ENCODE assay signal across 9 cellular contexts in genomic region chr22:38056969-38057841, GRCh38. TPM values are rescaled to one million over a fixed set of nuclear protein-coding genes. Genes with fewer than 3 reads are reported as not detected.
DNase-seq lines count a peak whose midpoint lies in the region; ATAC-seq, FAIRE-seq and TF ChIP-seq lines count a peak whose summit lies in the region.
"Had no signal": no experiment of that assay in that cellular context is flagged by ENCODE, and none has a peak within 500 bp of the region (broad histone marks: within the 10 kb centered on the region; RNA-seq: fewer than 3 reads in every experiment).

Gene PICK1, plus strand, starts transcription at chr22:38057404. Its CDS starts 406 bp downstream, at chr22:38057810.

- no peak within 1 kb of the TSS for H2BK12ac ChIP-seq in H9 (ENCODE audit: insufficient read length, low read depth, low read length)

- no peak within 1 kb of the TSS for H2BK20ac ChIP-seq in H9 (ENCODE audit: low read depth, low read length, poor library complexity, severe bottlenecking)

- H3K36me3 Mint-ChIP-seq in H9 (ENCODE audit: insufficient read depth in 1 of 3, low read depth in 3 of 3) = peaks cover 5 to 28% (median 23%) of the 10 kb centered on the region in 3 experiments; a peak in 6 of 7 replicates
- peaks cover 22% of the 10 kb centered on the region for H3K36me3 Mint-ChIP-seq in activated B cell treated with CpG ODN at 0.5 μM for 24 hours (ENCODE audit: low read depth)

- no peak within 1 kb of the TSS for H3K23ac ChIP-seq in H9 (ENCODE audit: insufficient read length, low read depth, low read length)

- H4K91ac ChIP-seq in H9 (ENCODE audit: insufficient read length, low read depth, low read length) = no peak within 1 kb of the TSS

- no peak within 1 kb of the TSS for H2BK5ac ChIP-seq in H9 (ENCODE audit: insufficient read length, low read length)

- peak within 1 kb of the TSS; percentile 51 to 73 (median 62) for H3K4me3 ChIP-seq in BLaER1 treated with 17β-estradiol and CSF1 and Interleukin-3, amounts not matched to agents 10 nM and 100 nM
- H3K4me3 ChIP-seq in bronchial epithelial cell (ENCODE audit: low read depth, low read length) (peak within 1 kb of the TSS; percentile 60), iPS-20b (ENCODE audit: low read length) (peak within 1 kb of the TSS; percentile 83), skeletal muscle satellite cell (ENCODE audit: low read length) (peak within 1 kb of the TSS; percentile 75)

- no peak within 1 kb of the TSS for H2BK15ac ChIP-seq in H9 (ENCODE audit: low read depth, low read length)

- H3K27me3 Mint-ChIP-seq in H9 (ENCODE audit: low read depth) = peaks cover 14% of the 10 kb centered on the region
- peaks cover 7% of the 10 kb centered on the region for H3K27me3 Mint-ChIP-seq in activated B cell treated with CpG ODN at 0.5 μM for 24 hours

- no peaks in the 10 kb centered on the region for H3K79me2 ChIP-seq in H9 (ENCODE audit: insufficient read depth, low read length)

- POLR2A ChIA-PET in activated B cell treated with CpG ODN at 0.5 μM for 24 hours (lab: Charles Lee) = interaction anchor here (0.6 to 1.3 kb wide), 3 partner anchors 249 to 449 kb away, joined by 3 to 7 read pairs (median 3); partner anchors contain the start of gene GGA1

- H4K20me1 ChIP-seq in BLaER1 treated with 17β-estradiol and CSF1 and Interleukin-3, amounts not matched to agents 10 nM and 100 nM = no peaks in the 10 kb centered on the region
- H4K20me1 ChIP-seq in H9 (ENCODE audit: control insufficient read depth, insufficient read depth, insufficient read length) = no peaks in the 10 kb centered on the region

- DNase-seq in H9 (peak; percentile 94), NCI-H2171 treated with DMSO at 0.1 percent for 48 hours (lab: John Stamatoyannopoulos, UW) (peak; percentile 98), activated B cell treated with CpG ODN at 0.5 μM for 24 hours (peak; percentile 75), bronchial epithelial cell (ENCODE audit: low read depth) (peak; percentile 81)

- H3K56ac ChIP-seq in H9 (ENCODE audit: insufficient read length, low read depth, low read length) = no peak within 1 kb of the TSS

- H3K4me2 ChIP-seq in BLaER1 treated with 17β-estradiol and CSF1 and Interleukin-3, amounts not matched to agents 10 nM and 100 nM = peak within 1 kb of the TSS; percentile 75 to 92 (median 87)
- H3K4me2 ChIP-seq in H9 (ENCODE audit: insufficient read depth, insufficient read length, low read length) = peak within 1 kb of the TSS; percentile 77
- peak within 1 kb of the TSS; percentile 92 for H3K4me2 ChIP-seq in skeletal muscle satellite cell (ENCODE audit: low read length)

- peaks cover 11% of the 10 kb centered on the region for H3K23me2 ChIP-seq in H9 (ENCODE audit: insufficient read length, low read depth, low read length, poor library complexity, severe bottlenecking)

- H2AFZ ChIP-seq in H9 (ENCODE audit: low read length) = peak within 1 kb of the TSS; percentile 99

- peak within 1 kb of the TSS; percentile 63 to 81 (median 76) for H3K27ac ChIP-seq in BLaER1 treated with 17β-estradiol and CSF1 and Interleukin-3, amounts not matched to agents 10 nM and 100 nM
- H3K27ac ChIP-seq in H9 (ENCODE audit: insufficient read length, low read depth, low read length) (peak within 1 kb of the TSS; percentile 77), iPS-20b (ENCODE audit: low read length) (peak within 1 kb of the TSS; percentile 90)

- H3K27ac Mint-ChIP-seq in H9 = peak within 1 kb of the TSS; percentile 99 to 100 (median 100)
- peak within 1 kb of the TSS; percentile 97 for H3K27ac Mint-ChIP-seq in activated B cell treated with CpG ODN at 0.5 μM for 24 hours

- peak within 1 kb of the TSS; percentile 56 to 77 (median 74) for H3K9ac ChIP-seq in BLaER1 treated with 17β-estradiol and CSF1 and Interleukin-3, amounts not matched to agents 10 nM and 100 nM
- H3K9ac ChIP-seq in H9 (ENCODE audit: extremely low read depth, insufficient read length, low read length) (peak within 1 kb of the TSS; percentile 78), iPS-20b (ENCODE audit: low read depth, low read length) (peak within 1 kb of the TSS; percentile 83), skeletal muscle satellite cell (ENCODE audit: low read depth, low read length) (peak within 1 kb of the TSS; percentile 78)

- no peak for FAIRE-seq in bronchial epithelial cell (lab: Jason Lieb, UNC)
- FAIRE-seq: colon had no signal

- H3K9me3 Mint-ChIP-seq in H9 (no peaks in the 10 kb centered on the region), activated B cell treated with CpG ODN at 0.5 μM for 24 hours (no peaks in the 10 kb centered on the region)

- no peaks in the 10 kb centered on the region for H3K9me3 ChIP-seq in BLaER1 treated with 17β-estradiol and CSF1 and Interleukin-3, amounts not matched to agents 10 nM and 100 nM (replicated peaks in 1 of 11)
- H3K9me3 ChIP-seq in H9 (ENCODE audit: control insufficient read depth, low read depth, low read length) = no peaks in the 10 kb centered on the region
- H3K9me3 ChIP-seq in iPS-20b (ENCODE audit: insufficient read depth, low read depth, low read length) = no peaks in the 10 kb centered on the region
- no peaks in the 10 kb centered on the region for H3K9me3 ChIP-seq in skeletal muscle satellite cell (replicated peaks; ENCODE audit: low read length)

- H3K4me1 ChIP-seq in BLaER1 treated with 17β-estradiol and CSF1 and Interleukin-3, amounts not matched to agents 10 nM and 100 nM = peaks cover 22 to 48% (median 41%) of the 10 kb centered on the region in 10 experiments
- H3K4me1 ChIP-seq in H9 (ENCODE audit: insufficient read depth, low read length) = peaks cover 2% of the 10 kb centered on the region; the same call in 1 of the 2 replicates
- 0 out of 2 replicates have a peak, but pooled peaks cover 2% of the 10 kb centered on the region for H3K4me1 ChIP-seq in iPS-20b (ENCODE audit: insufficient read depth, low read length)
- peaks cover 11% of the 10 kb centered on the region for H3K4me1 ChIP-seq in skeletal muscle satellite cell (ENCODE audit: control insufficient read depth, insufficient read depth, low read length)

- peak within 1 kb of the TSS; percentile 99; the same call in 1 of the 2 replicates for H3K14ac ChIP-seq in H9 (ENCODE audit: insufficient read depth, low read length)

- H2BK120ac ChIP-seq in H9 (ENCODE audit: low read depth, low read length, poor library complexity, severe bottlenecking) = peak within 1 kb of the TSS; percentile 62

- no peaks in the 10 kb centered on the region for H3K27me3 ChIP-seq in BLaER1 treated with 17β-estradiol and CSF1 and Interleukin-3, amounts not matched to agents 10 nM and 100 nM
- H3K27me3 ChIP-seq in H9 (ENCODE audit: insufficient read depth, low read length) (no peaks in the 10 kb centered on the region), bronchial epithelial cell (ENCODE audit: control insufficient read depth, insufficient read depth, low read length) (no peaks in the 10 kb centered on the region), iPS-20b (ENCODE audit: insufficient read depth, low read length) (0 out of 2 replicates have a peak, but pooled peaks cover 4% of the 10 kb centered on the region), skeletal muscle satellite cell (ENCODE audit: control insufficient read depth, insufficient read depth, low read length) (peaks cover 4% of the 10 kb centered on the region)

- H3T11ph ChIP-seq in H9 (ENCODE audit: low read length) = no peak within 1 kb of the TSS

- H3K4me3 Mint-ChIP-seq in H9 (peak within 1 kb of the TSS; percentile 93 to 95), activated B cell treated with CpG ODN at 0.5 μM for 24 hours (peak within 1 kb of the TSS; percentile 98)

- H4K5ac ChIP-seq in H9 (ENCODE audit: insufficient read length, low read depth, low read length) = no peak within 1 kb of the TSS

- WGBS in H9 (ENCODE audit: extremely low coverage, insufficient read length, low lambda C conversion rate) = no CpG with 5 or more reads among the region's 47 CpGs

- H3K79me1 ChIP-seq in H9 (ENCODE audit: insufficient read depth, low read depth, low read length, poor library complexity, severe bottlenecking) = no peaks in the 10 kb centered on the region

- intact Hi-C loops in activated B cell treated with CpG ODN at 0.5 μM for 24 hours (cut with micrococcal nuclease) = loop anchor here (1.0 to 10.0 kb wide), 5 partner anchors 148 to 815 kb away; partner anchors contain the start of genes CBX6, DMC1, GTPBP1 and MAFF

- no peaks in the 10 kb centered on the region; a peak in 1 of 22 replicates for H3K36me3 ChIP-seq in BLaER1 treated with 17β-estradiol and CSF1 and Interleukin-3, amounts not matched to agents 10 nM and 100 nM
- H3K36me3 ChIP-seq in bronchial epithelial cell (ENCODE audit: control insufficient read depth, insufficient read depth, low read length) = peaks cover 8% of the 10 kb centered on the region
- H3K36me3 ChIP-seq in iPS-20b (ENCODE audit: insufficient read depth, low read depth, low read length) = peaks cover 22% of the 10 kb centered on the region
- H3K36me3 ChIP-seq in skeletal muscle satellite cell (ENCODE audit: insufficient read depth, low read length) = no peaks in the 10 kb centered on the region

- H3K4ac ChIP-seq in H9 (ENCODE audit: low read depth, low read length) = no peak within 1 kb of the TSS

- CTCF ChIA-PET in activated B cell treated with CpG ODN at 0.5 μM for 24 hours (lab: Charles Lee) = interaction anchor here (0.9 kb wide), 1 partner anchor 173 kb away, joined by 4 read pairs; no protein-coding TSS in a partner anchor

- no peak within 1 kb of the TSS for H2AK5ac ChIP-seq in H9 (ENCODE audit: insufficient read length, low read length)

- no peak within 1 kb of the TSS for H4K8ac ChIP-seq in H9 (replicated peaks; ENCODE audit: insufficient read length, low read depth, low read length)

- TF ChIP-seq CTCF in H9 (conservative IDR thresholded peaks at IDR 0.05) (0 out of 3 replicates have a peak, but pooled peaks have one; percentile 11), activated B cell treated with CpG ODN at 0.5 μM for 24 hours (IDR thresholded peaks at IDR 0.05) (no peak), bronchial epithelial cell (IDR thresholded peaks at IDR 0.05; ENCODE audit: insufficient read depth, low read length, severe bottlenecking) (peak; percentile 12)

- peak; percentile 78 for ATAC-seq in activated B cell treated with CpG ODN at 0.5 μM for 24 hours (ENCODE audit: low read depth)
- no peak for ATAC-seq in GM21447 (IDR thresholded peaks at IDR 0.05; ENCODE audit: unreplicated experiment)

- H3K18ac ChIP-seq in H9 (ENCODE audit: insufficient read length, low read depth, low read length) = peak within 1 kb of the TSS; percentile 99

- H3K4me1 Mint-ChIP-seq in H9 (peaks cover 9 to 12% of the 10 kb centered on the region in 2 experiments), activated B cell treated with CpG ODN at 0.5 μM for 24 hours (peaks cover 20% of the 10 kb centered on the region)

RNA-seq across cellular contexts. Expression of gene PICK1, which starts in this region (rescaled TPM):
- 34.9 and 35.7 TPM in 2 replicates for total RNA-seq in H9 (2021)
- 21.5 and 25.5 TPM in 2 replicates for total RNA-seq in activated B cell treated with CpG ODN at 0.5 μM for 24 hours
- 27.9 and 31.6 TPM in 2 replicates for total RNA-seq in bronchial epithelial cell
- total RNA-seq in skeletal muscle satellite cell (2012; rRNA removed) = 4.8 and 5.6 TPM in 2 replicates
